In genomic region chr2:61988462-61989366, GRCh38 we compare ENCODE assay signal across 17 cellular contexts.
DNase-seq lines count a peak whose midpoint lies in the region; ATAC-seq and TF ChIP-seq lines count a peak whose summit lies in the region.
"Had no signal": no experiment of that assay in that cellular context is flagged by ENCODE, and none has a peak within 500 bp of the region (broad histone marks: within the 10 kb centered on the region; RNA-seq: fewer than 3 reads in every experiment).

No MANE protein-coding gene starts in this region.

- no peak overlapping the region for H3K4ac ChIP-seq in mesendoderm (ENCODE audit: low read depth, low read length)

- H3K27me3 Mint-ChIP-seq in chondrocyte (ENCODE audit: low read depth) (no peaks in the 10 kb centered on the region), neural progenitor cell (ENCODE audit: insufficient read depth, low read depth) (no peaks in the 10 kb centered on the region)
- H3K27me3 Mint-ChIP-seq: activated naive CD8-positive, alpha-beta T cell had no signal

- ATAC-seq in HCT116 (peak; percentile 62; the same call in 1 of the 2 replicates), GM21717 (IDR thresholded peaks at IDR 0.05; ENCODE audit: unreplicated experiment) (no peak)

- H2BK15ac ChIP-seq in mesendoderm (replicated peaks; ENCODE audit: low read depth), result no peak overlapping the region

- no peak for TF ChIP-seq RAD21 in HCT116 (IDR thresholded peaks at IDR 0.05; ENCODE audit: low read depth)

- no peak for TF ChIP-seq POLR2A in HCT116 (IDR thresholded peaks at IDR 0.05; ENCODE audit: borderline replicate concordance, extremely low read depth, insufficient read depth, insufficient read length)

- H3K23ac ChIP-seq in mesendoderm (ENCODE audit: low read length), result no peak overlapping the region

- no peak overlapping the region for H3K4me3 Mint-ChIP-seq in chondrocyte (ENCODE audit: unreplicated experiment)
- H3K4me3 Mint-ChIP-seq in neural progenitor cell, result no peak overlapping the region
- H3K4me3 Mint-ChIP-seq: activated naive CD8-positive, alpha-beta T cell had no signal

- H3K9me3 Mint-ChIP-seq in chondrocyte (ENCODE audit: low read depth) (peaks cover 7% of the 10 kb centered on the region), neural progenitor cell (peaks cover under 1% of the 10 kb centered on the region)

- no peaks in the 10 kb centered on the region for H3K9me3 ChIP-seq in HCT116 (ENCODE audit: control insufficient read depth in 1 of 2, insufficient read depth in 1 of 2, low read depth in 1 of 2, low read length in 2 of 2)
- no peaks in the 10 kb centered on the region for H3K9me3 ChIP-seq in neural progenitor cell (ENCODE audit: low read depth)
- H3K9me3 ChIP-seq: Peyer's patch had no signal

- H4K20me1 ChIP-seq in HCT116 (ENCODE audit: insufficient read depth) (no peaks in the 10 kb centered on the region), neural progenitor cell (ENCODE audit: low read depth) (no peaks in the 10 kb centered on the region)
- H4K20me1 ChIP-seq: BLaER1 had no signal

- H2AFZ ChIP-seq in HCT116 (ENCODE audit: low read depth, low read length, poor library complexity, severe bottlenecking) (no peak overlapping the region), neural progenitor cell (replicated peaks) (no peak overlapping the region)
- H2AFZ ChIP-seq: hepatocyte had no signal

- no CpG with 5 or more reads among the region's 6 CpGs for WGBS in mesendoderm (ENCODE audit: extremely low coverage, insufficient coverage, low lambda C conversion rate)

- H3K79me2 ChIP-seq in HCT116 (ENCODE audit: insufficient read depth, low read length), result no peaks in the 10 kb centered on the region
- H3K79me2 ChIP-seq in mesendoderm (ENCODE audit: control insufficient read depth, insufficient read depth, low read length), result no peaks in the 10 kb centered on the region
- peaks cover 2% of the 10 kb centered on the region for H3K79me2 ChIP-seq in neural progenitor cell (ENCODE audit: low read depth)

- POLR2A ChIA-PET in HCT116 (lab: Charles Lee), result interaction anchor here (0.6 to 1.2 kb wide), 2 partner anchors 10 to 674 kb away, joined by 3 read pairs; no protein-coding TSS in a partner anchor

- H3K4me2 ChIP-seq in HCT116 (ENCODE audit: low read length) (peak overlapping the region; percentile 16; the same call in 1 of the 2 replicates), mesendoderm (ENCODE audit: low read length) (no peak overlapping the region), neural progenitor cell (no peak overlapping the region)
- H3K4me2 ChIP-seq: BLaER1, hepatocyte had no signal

- RAD21 ChIA-PET in HCT116 (lab: Charles Lee; ENCODE audit: low non-redundant PET in 1 of 2, low total read pairs in 2 of 2, uncharacterized antibody in 2 of 2, unreplicated experiment in 2 of 2), result no interaction called here

- no peak overlapping the region for H4K5ac ChIP-seq in mesendoderm (ENCODE audit: low read length)

- peaks cover 7% of the 10 kb centered on the region for H3K4me1 Mint-ChIP-seq in chondrocyte (ENCODE audit: low read depth)
- no peaks in the 10 kb centered on the region for H3K4me1 Mint-ChIP-seq in neural progenitor cell

- no peaks in the 10 kb centered on the region for H3F3A ChIP-seq in neural progenitor cell (ENCODE audit: low read depth)

- intact Hi-C loops in HCT116 (cut with micrococcal nuclease), result no loop called here
- intact Hi-C loops in cardiac septum (cut with DNase I), result loop anchor here (5.0 to 10.0 kb wide), 2 partner anchors 304 to 786 kb away; no protein-coding TSS in a partner anchor

- H3K36me3 Mint-ChIP-seq in chondrocyte (ENCODE audit: low read depth) (peaks cover 4% of the 10 kb centered on the region), neural progenitor cell (peaks cover 1% of the 10 kb centered on the region)

- H3K79me1 ChIP-seq in mesendoderm (ENCODE audit: low read length), result no peaks in the 10 kb centered on the region

- TF ChIP-seq CTCF in HCT116 (IDR thresholded peaks at IDR 0.05 in 2 of 3, conservative IDR thresholded peaks at IDR 0.05 in 1 of 3; ENCODE audit: borderline replicate concordance in 1 of 3, insufficient read depth in 1 of 3, low read depth in 2 of 3, low read length in 2 of 3), result no peak
- TF ChIP-seq CTCF in chondrocyte (IDR thresholded peaks at IDR 0.05), result no peak
- TF ChIP-seq CTCF in neural progenitor cell (IDR thresholded peaks at IDR 0.05), result no peak

- DNase-seq in HCT116 (ENCODE audit: low read depth, low spot score) (no peak), NCI-H69 (lab: John Stamatoyannopoulos, UW) (peak; percentile 21), chondrocyte (ENCODE audit: low spot score) (no peak), mesendoderm (peak; percentile 13), epidermal melanocyte (ENCODE audit: insufficient read length, low spot score) (no peak), cardiac septum (ENCODE audit: low spot score) (no peak), neural progenitor cell (ENCODE audit: low spot score) (no peak)
- DNase-seq: activated CD4-positive, CD25-positive, alpha-beta regulatory T cell treated with anti-CD3 and anti-CD28 coated beads, Interleukin-2, amount 50 U/mL, for 72 hours; NCI-H1694 treated with DMSO at 0.1 percent for 48 hours; NCI-H524 treated with DMSO at 0.1 percent for 48 hours; Peyer's patch; stimulated activated CD4-positive, alpha-beta T cell treated with anti-CD3 and anti-CD28 coated beads, Interleukin-15, amount 100 ng/mL, for 24 hours; T-helper 1 cell had no signal

- no peak overlapping the region for H2BK5ac ChIP-seq in mesendoderm (ENCODE audit: low read length)

- no peaks in the 10 kb centered on the region for H3K27me3 ChIP-seq in HCT116 (ENCODE audit: insufficient read depth, low read length)
- H3K27me3 ChIP-seq in mesendoderm (ENCODE audit: insufficient read depth, low read length, poor library complexity), result no peaks in the 10 kb centered on the region
- no peaks in the 10 kb centered on the region for H3K27me3 ChIP-seq in neural progenitor cell
- H3K27me3 ChIP-seq: BLaER1, hepatocyte, Peyer's patch had no signal

- no peak overlapping the region for H2BK120ac ChIP-seq in mesendoderm (ENCODE audit: low read depth, low read length)

- H3K4me3 ChIP-seq in HCT116 (replicated peaks in 1 of 2; ENCODE audit: low read depth in 1 of 2, low read length in 2 of 2) (no peak overlapping the region), mesendoderm (ENCODE audit: low read length) (no peak overlapping the region), neural progenitor cell (no peak overlapping the region)
- H3K4me3 ChIP-seq: BLaER1, hepatocyte, Peyer's patch had no signal

- no TSS peak for BruUV-seq in HCT116 (replicated peaks; lab: Mats Ljungman, UMichigan)

- no peak overlapping the region for H2AK5ac ChIP-seq in mesendoderm (ENCODE audit: low read length)

- H3K9me2 ChIP-seq in HCT116 (ENCODE audit: insufficient read depth), result no peaks in the 10 kb centered on the region; the same call in 1 of the 2 replicates

- H3K4me1 ChIP-seq in HCT116 (ENCODE audit: control insufficient read depth in 1 of 2, insufficient read depth in 2 of 2, low read length in 2 of 2) (peaks cover 6 to 11% of the 10 kb centered on the region in 2 experiments), mesendoderm (ENCODE audit: control insufficient read depth, low read depth, low read length) (no peaks in the 10 kb centered on the region), neural progenitor cell (peaks cover 3% of the 10 kb centered on the region)
- H3K4me1 ChIP-seq: Peyer's patch had no signal

- H3K27ac Mint-ChIP-seq in chondrocyte (ENCODE audit: unreplicated experiment) (peak overlapping the region; percentile 51), neural progenitor cell (no peak overlapping the region)
- H3K27ac Mint-ChIP-seq: activated naive CD8-positive, alpha-beta T cell had no signal

- no peaks in the 10 kb centered on the region for H3K36me3 ChIP-seq in HCT116 (ENCODE audit: control insufficient read depth in 1 of 2, insufficient read depth in 2 of 2, low read length in 2 of 2)
- H3K36me3 ChIP-seq in mesendoderm (ENCODE audit: control insufficient read depth, insufficient read depth, low read length), result no peaks in the 10 kb centered on the region
- no peaks in the 10 kb centered on the region for H3K36me3 ChIP-seq in neural progenitor cell
- H3K36me3 ChIP-seq: BLaER1, Peyer's patch had no signal

- H3K27ac ChIP-seq in HCT116 (ENCODE audit: low read depth, low read length), result no peak overlapping the region
- no peak overlapping the region for H3K27ac ChIP-seq in mesendoderm (ENCODE audit: low read depth, low read length)
- H3K27ac ChIP-seq in neural progenitor cell, result no peak overlapping the region
- H3K27ac ChIP-seq: BLaER1, hepatocyte, Peyer's patch had no signal

- no peak overlapping the region for H3K56ac ChIP-seq in mesendoderm (ENCODE audit: low read length)

- no peak overlapping the region for H3K9ac ChIP-seq in HCT116 (ENCODE audit: low read length)
- no peak overlapping the region for H3K9ac ChIP-seq in mesendoderm (ENCODE audit: low read length)
- no peak overlapping the region for H3K9ac ChIP-seq in neural progenitor cell
- H3K9ac ChIP-seq: BLaER1 had no signal

- CTCF ChIA-PET in HCT116 (lab: Charles Lee), result no interaction called here

- no peak overlapping the region for H3K18ac ChIP-seq in mesendoderm (ENCODE audit: low read length)

- H4K8ac ChIP-seq in mesendoderm (ENCODE audit: low read depth, low read length), result no peak overlapping the region

TF ChIP-seq in HCT116, 20 proteins besides CTCF, POLR2A, EP300 and RAD21 (continues in another document):
- TF ChIP-seq ZNF274 (IDR thresholded peaks at IDR 0.05; ENCODE audit: low read depth, low read length) (no peak), EGR1 (IDR thresholded peaks at IDR 0.05; ENCODE audit: low read depth) (no peak)
- TF ChIP-seq, protein P1, sequence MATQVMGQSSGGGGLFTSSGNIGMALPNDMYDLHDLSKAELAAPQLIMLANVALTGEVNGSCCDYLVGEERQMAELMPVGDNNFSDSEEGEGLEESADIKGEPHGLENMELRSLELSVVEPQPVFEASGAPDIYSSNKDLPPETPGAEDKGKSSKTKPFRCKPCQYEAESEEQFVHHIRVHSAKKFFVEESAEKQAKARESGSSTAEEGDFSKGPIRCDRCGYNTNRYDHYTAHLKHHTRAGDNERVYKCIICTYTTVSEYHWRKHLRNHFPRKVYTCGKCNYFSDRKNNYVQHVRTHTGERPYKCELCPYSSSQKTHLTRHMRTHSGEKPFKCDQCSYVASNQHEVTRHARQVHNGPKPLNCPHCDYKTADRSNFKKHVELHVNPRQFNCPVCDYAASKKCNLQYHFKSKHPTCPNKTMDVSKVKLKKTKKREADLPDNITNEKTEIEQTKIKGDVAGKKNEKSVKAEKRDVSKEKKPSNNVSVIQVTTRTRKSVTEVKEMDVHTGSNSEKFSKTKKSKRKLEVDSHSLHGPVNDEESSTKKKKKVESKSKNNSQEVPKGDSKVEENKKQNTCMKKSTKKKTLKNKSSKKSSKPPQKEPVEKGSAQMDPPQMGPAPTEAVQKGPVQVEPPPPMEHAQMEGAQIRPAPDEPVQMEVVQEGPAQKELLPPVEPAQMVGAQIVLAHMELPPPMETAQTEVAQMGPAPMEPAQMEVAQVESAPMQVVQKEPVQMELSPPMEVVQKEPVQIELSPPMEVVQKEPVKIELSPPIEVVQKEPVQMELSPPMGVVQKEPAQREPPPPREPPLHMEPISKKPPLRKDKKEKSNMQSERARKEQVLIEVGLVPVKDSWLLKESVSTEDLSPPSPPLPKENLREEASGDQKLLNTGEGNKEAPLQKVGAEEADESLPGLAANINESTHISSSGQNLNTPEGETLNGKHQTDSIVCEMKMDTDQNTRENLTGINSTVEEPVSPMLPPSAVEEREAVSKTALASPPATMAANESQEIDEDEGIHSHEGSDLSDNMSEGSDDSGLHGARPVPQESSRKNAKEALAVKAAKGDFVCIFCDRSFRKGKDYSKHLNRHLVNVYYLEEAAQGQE (IDR thresholded peaks at IDR 0.05; ENCODE audit: low read depth), result no peak

Comparison
In these comparisons a context has a peak if more than half of its experiments do, and no peak if none do; other contexts are left out.
1. DNase-seq: peak in NCI-H69 (single experiment) and mesendoderm (single experiment); none in HCT116 (single experiment), chondrocyte (single experiment), epidermal melanocyte (single experiment), cardiac septum (single experiment) and neural progenitor cell (single experiment).